8 cellular contexts compared by ENCODE assay signal in genomic region chr20:49184084-49184501, GRCh38. TPM values are rescaled to one million over a fixed set of nuclear protein-coding genes. Genes with fewer than 3 reads are reported as not detected.
DNase-seq lines count a peak whose midpoint lies in the region; ATAC-seq, FAIRE-seq and TF ChIP-seq lines count a peak whose summit lies in the region.
"Not testable (repeated sequence)": the region's sequence is repeated elsewhere in the genome, so short reads cannot be mapped to it uniquely, and the experiment has no call there.

No MANE protein-coding gene starts in this region.

- not testable (repeated sequence) for ATAC-seq in DND-41 (ENCODE audit: insufficient read depth, low read depth); activated T-cell treated with anti-CD3 and anti-CD28 coated beads, Interleukin-2, amount 50 U/mL, for 4 hours; GM12878

- intact Hi-C loops in GM12878 (cut with micrococcal nuclease; ENCODE audit: unreplicated experiment), result loop anchor here (5.0 kb wide), 1 partner anchor 93 kb away; the partner anchor contains the start of gene ZNFX1

- H2BK15ac ChIP-seq in mesenchymal stem cell (ENCODE audit: low read depth, poor library complexity, severe bottlenecking), result not testable (repeated sequence)

- TF ChIP-seq POLR2A in GM12878 (IDR thresholded peaks at IDR 0.05; ENCODE audit: low read depth, low read length), result not testable (repeated sequence)

- H3K27ac ChIP-seq in BLaER1; DND-41 (ENCODE audit: low read length); OCI-LY1 (ENCODE audit: low read depth, low read length, poor library complexity, severe bottlenecking); GM12878 (ENCODE audit: control insufficient read depth, insufficient read depth); mesenchymal stem cell (ENCODE audit: low read length, poor library complexity, severe bottlenecking); parathyroid adenoma: not testable (repeated sequence)

- in situ Hi-C loops in GM12878 (cut with MboI), result not testable (repeated sequence)

- peaks cover 15% of the 10 kb centered on the region; the same call in 1 of the 2 replicates for H3K36me3 ChIP-seq in BLaER1
- peaks cover 16% of the 10 kb centered on the region for H3K36me3 ChIP-seq in DND-41 (ENCODE audit: insufficient read depth, low read length)
- not testable (repeated sequence) for H3K36me3 ChIP-seq in OCI-LY1 (ENCODE audit: insufficient read depth, low read length); GM12878 (ENCODE audit: control insufficient read depth in 2 of 2, insufficient read depth in 2 of 2, low read length in 1 of 2); mesenchymal stem cell (ENCODE audit: control insufficient read depth in 1 of 2, insufficient read depth in 2 of 2, low read depth in 1 of 2, low read length in 2 of 2); parathyroid adenoma (ENCODE audit: control insufficient read depth, insufficient read depth, low read length)

- not testable (repeated sequence) for H3K14ac ChIP-seq in mesenchymal stem cell (ENCODE audit: low read length in 2 of 2)

- H4K8ac ChIP-seq in mesenchymal stem cell (ENCODE audit: low read length), result not testable (repeated sequence)

- peaks cover 75% of the 10 kb centered on the region for H3K4me1 Mint-ChIP-seq in activated T-cell treated with anti-CD3 and anti-CD28 coated beads, Interleukin-2, amount 50 U/mL, for 4 hours (ENCODE audit: low read depth)
- H3K4me1 Mint-ChIP-seq in type B pancreatic cell (ENCODE audit: unreplicated experiment), result peaks cover 38% of the 10 kb centered on the region

- H3K27me3 ChIP-seq in BLaER1; DND-41 (ENCODE audit: insufficient read depth, low read length, poor library complexity); OCI-LY1 (ENCODE audit: insufficient read depth, low read length); GM12878 (replicated peaks in 1 of 2; ENCODE audit: control insufficient read depth in 2 of 2, insufficient read depth in 2 of 2, low read length in 1 of 2); mesenchymal stem cell (ENCODE audit: control insufficient read depth in 1 of 2, insufficient read depth in 1 of 2, low read length in 2 of 2); parathyroid adenoma (ENCODE audit: control insufficient read depth, insufficient read depth, low read length): not testable (repeated sequence)

- not testable (repeated sequence) for H3K79me1 ChIP-seq in mesenchymal stem cell (replicated peaks; ENCODE audit: low read length, poor library complexity, severe bottlenecking)

- H3F3A ChIP-seq in OCI-LY1 (ENCODE audit: insufficient read depth, low read length), result not testable (repeated sequence)

- not testable (repeated sequence) for H3K9me2 ChIP-seq in OCI-LY1 (ENCODE audit: low read depth, low read length)

- not testable (repeated sequence) for H2BK5ac ChIP-seq in mesenchymal stem cell (ENCODE audit: low read depth, low read length, poor library complexity, severe bottlenecking)

- CTCF ChIA-PET in GM12878 (lab: Yijun Ruan, JAX), result interaction anchor here (0.9 to 10.1 kb wide), 5 partner anchors 9 to 51 kb away, joined by 3 to 113 read pairs (median 10); partner anchors contain the start of gene DDX27

- H2AK5ac ChIP-seq in mesenchymal stem cell (ENCODE audit: low read length, severe bottlenecking), result not testable (repeated sequence)

- H2BK120ac ChIP-seq in mesenchymal stem cell (ENCODE audit: low read depth, low read length), result not testable (repeated sequence)

- not testable (repeated sequence) for BruUV-seq in GM12878 (replicated peaks; lab: Mats Ljungman, UMichigan)

- DNase-seq in DND-41; activated T-cell treated with anti-CD3 and anti-CD28 coated beads, Interleukin-2, amount 50 U/mL, for 4 hours; GM12878 (ENCODE audit: low read depth, low spot score); mesenchymal stem cell; type B pancreatic cell (ENCODE audit: extremely low spot score, unreplicated experiment): not testable (repeated sequence)

- H3K9me3 ChIP-seq in BLaER1; DND-41 (ENCODE audit: insufficient read depth, low read length, severe bottlenecking); OCI-LY1 (ENCODE audit: low read length); GM12878 (replicated peaks; ENCODE audit: control insufficient read depth, insufficient read depth, low read length); mesenchymal stem cell (ENCODE audit: control insufficient read depth, low read length); parathyroid adenoma (ENCODE audit: control insufficient read depth, low read length): not testable (repeated sequence)

- H3K4me1 ChIP-seq in BLaER1 (peaks cover 59% of the 10 kb centered on the region), DND-41 (ENCODE audit: insufficient read depth, low read length) (peaks cover 53% of the 10 kb centered on the region), OCI-LY1 (ENCODE audit: insufficient read depth, low read length, severe bottlenecking) (peaks cover 73% of the 10 kb centered on the region), GM12878 (ENCODE audit: control insufficient read depth, insufficient read depth, low read length) (peaks cover 16% of the 10 kb centered on the region; the same call in 1 of the 2 replicates), parathyroid adenoma (peaks cover 24% of the 10 kb centered on the region)
- not testable (repeated sequence) for H3K4me1 ChIP-seq in mesenchymal stem cell (ENCODE audit: control insufficient read depth, insufficient read depth, low read depth, low read length)

- H3K4me3 ChIP-seq in BLaER1; DND-41 (ENCODE audit: low read depth in 1 of 2, low read length in 2 of 2); OCI-LY1 (ENCODE audit: low read depth, low read length, poor library complexity, severe bottlenecking); mesenchymal stem cell (ENCODE audit: insufficient read depth in 1 of 2, low read depth in 1 of 2, low read length in 2 of 2); parathyroid adenoma (ENCODE audit: low read depth, low read length): not testable (repeated sequence)
- H3K4me3 ChIP-seq in GM12878, result 0 out of 2 replicates have a peak overlapping the region, but pooled peaks have one; percentile 42

- not testable (repeated sequence) for H3K9me3 Mint-ChIP-seq in activated T-cell treated with anti-CD3 and anti-CD28 coated beads, Interleukin-2, amount 50 U/mL, for 4 hours; type B pancreatic cell

- POLR2A ChIA-PET in GM12878 (lab: Charles Lee), result interaction anchor here (0.6 to 14.2 kb wide), 5 partner anchors 18 to 92 kb away, joined by 4 to 214 read pairs (median 6); no protein-coding TSS in a partner anchor

- not testable (repeated sequence) for TF ChIP-seq CTCF in DND-41 (IDR thresholded peaks at IDR 0.05; ENCODE audit: borderline replicate concordance, extremely low read depth, low read length, poor library complexity, severe bottlenecking); OCI-LY1 (IDR thresholded peaks at IDR 0.05; ENCODE audit: low read length); GM12878 (IDR thresholded peaks at IDR 0.05 in 2 of 3, conservative IDR thresholded peaks at IDR 0.05 in 1 of 3; ENCODE audit: control insufficient read depth in 2 of 3, extremely low read depth in 1 of 3, insufficient read depth in 1 of 3, low read depth in 3 of 3, low read length in 3 of 3); parathyroid adenoma (IDR thresholded peaks at IDR 0.05); type B pancreatic cell (conservative IDR thresholded peaks at IDR 0.05)

- H3K79me2 ChIP-seq in DND-41 (ENCODE audit: insufficient read depth, low read length) (peaks cover 89% of the 10 kb centered on the region), OCI-LY1 (ENCODE audit: insufficient read depth, low read length) (peaks cover 84% of the 10 kb centered on the region), GM12878 (ENCODE audit: control insufficient read depth, insufficient read depth, low read length) (peaks cover 87% of the 10 kb centered on the region), parathyroid adenoma (peaks cover 46% of the 10 kb centered on the region)

- peak overlapping the region; percentile 5 for H3K4me2 ChIP-seq in BLaER1
- peak overlapping the region; percentile 95; the same call in 1 of the 2 replicates for H3K4me2 ChIP-seq in DND-41 (ENCODE audit: insufficient read depth, low read length)
- H3K4me2 ChIP-seq in OCI-LY1 (ENCODE audit: low read length), result peak overlapping the region; percentile 90; the same call in 1 of the 2 replicates
- peak overlapping the region; percentile 53 for H3K4me2 ChIP-seq in GM12878 (ENCODE audit: control insufficient read depth, insufficient read depth)
- H3K4me2 ChIP-seq in mesenchymal stem cell (ENCODE audit: low read length, poor library complexity, severe bottlenecking), result not testable (repeated sequence)
- H3K4me2 ChIP-seq in parathyroid adenoma (ENCODE audit: low read length), result peak overlapping the region; percentile 40

- WGBS in GM12878 (ENCODE audit: insufficient coverage, insufficient replicate concordance, low lambda C conversion rate, missing lambda C conversion rate), result 81% methylated on average over 5 of the region's 5 CpGs
- WGBS in mesenchymal stem cell, result 97% methylated on average over 5 of the region's 5 CpGs

- not testable (repeated sequence) for TF ChIP-seq RAD21 in GM12878 (IDR thresholded peaks at IDR 0.05; ENCODE audit: insufficient read depth, low read depth, low read length)

- not testable (repeated sequence) for H2BK12ac ChIP-seq in mesenchymal stem cell (ENCODE audit: low read length in 2 of 2)

- not testable (repeated sequence) for H3K18ac ChIP-seq in mesenchymal stem cell (ENCODE audit: low read depth in 1 of 2, low read length in 2 of 2)

- H3K23ac ChIP-seq in mesenchymal stem cell (ENCODE audit: low read length in 2 of 2), result not testable (repeated sequence)

- H3K36me3 Mint-ChIP-seq in activated T-cell treated with anti-CD3 and anti-CD28 coated beads, Interleukin-2, amount 50 U/mL, for 4 hours (ENCODE audit: insufficient read depth); type B pancreatic cell: not testable (repeated sequence)

- peak overlapping the region; percentile 8 for H3K4me3 Mint-ChIP-seq in activated T-cell treated with anti-CD3 and anti-CD28 coated beads, Interleukin-2, amount 50 U/mL, for 4 hours
- H3K4me3 Mint-ChIP-seq in type B pancreatic cell, result peak overlapping the region; percentile 41

- H4K20me1 ChIP-seq in BLaER1 (peaks cover 84% of the 10 kb centered on the region), DND-41 (ENCODE audit: insufficient read depth, low read length) (peaks cover 77% of the 10 kb centered on the region)
- H4K20me1 ChIP-seq in OCI-LY1 (ENCODE audit: insufficient read depth, low read length); GM12878 (ENCODE audit: control insufficient read depth, insufficient read depth): not testable (repeated sequence)

- not testable (repeated sequence) for H3K27ac Mint-ChIP-seq in type B pancreatic cell

- H3K4ac ChIP-seq in mesenchymal stem cell (ENCODE audit: low read depth in 1 of 2, low read length in 2 of 2), result not testable (repeated sequence)

- H4K91ac ChIP-seq in mesenchymal stem cell (ENCODE audit: low read length), result not testable (repeated sequence)

- not testable (repeated sequence) for H3K27me3 Mint-ChIP-seq in activated T-cell treated with anti-CD3 and anti-CD28 coated beads, Interleukin-2, amount 50 U/mL, for 4 hours (ENCODE audit: low read depth); type B pancreatic cell

- H2AFZ ChIP-seq in DND-41 (ENCODE audit: low read depth, low read length); OCI-LY1 (ENCODE audit: low read length); GM12878 (ENCODE audit: control insufficient read depth, low read depth, low read length); mesenchymal stem cell (ENCODE audit: low read depth, low read length); parathyroid adenoma: not testable (repeated sequence)

- FAIRE-seq in GM12878 (lab: Jason Lieb, UNC), result not testable (repeated sequence)

- not testable (repeated sequence) for TF ChIP-seq EP300 in GM12878 (IDR thresholded peaks at IDR 0.05; ENCODE audit: borderline replicate concordance in 1 of 2, control insufficient read depth in 1 of 2, low read depth in 2 of 2, low read length in 2 of 2)

- not testable (repeated sequence) for H3K9ac ChIP-seq in BLaER1; DND-41 (ENCODE audit: low read depth, low read length); OCI-LY1 (ENCODE audit: low read length); parathyroid adenoma
- peak overlapping the region; percentile 38; the same call in 1 of the 2 replicates for H3K9ac ChIP-seq in GM12878 (ENCODE audit: control insufficient read depth, insufficient read depth, low read length)
- H3K9ac ChIP-seq in mesenchymal stem cell (ENCODE audit: low read length), result peak overlapping the region; percentile 36

- RAD21 ChIA-PET in GM12878 (lab: Charles Lee; ENCODE audit: unreplicated experiment), result interaction anchor here (1.0 to 10.7 kb wide), 4 partner anchors 11 to 35 kb away, joined by 3 to 197 read pairs (median 4); partner anchors contain the start of gene DDX27

- SMC1A ChIA-PET in GM12878 (lab: Charles Lee; ENCODE audit: uncharacterized antibody, unreplicated experiment), result interaction anchor here (0.8 to 13.5 kb wide), 6 partner anchors 8 to 88 kb away, joined by 3 to 271 read pairs (median 12); no protein-coding TSS in a partner anchor

RNA-seq across cellular contexts. Expression of gene STAU1, which starts 4.0 kb away (rescaled TPM):
- 10 to 100 TPM; 66.4 to 79.0 (median 74.2) TPM for total RNA-seq in activated T-cell treated with anti-CD3 and anti-CD28 coated beads, Interleukin-2, amount 50 U/mL, for 4 hours
- 26.2 and 28.5 TPM in 2 replicates for total RNA-seq in GM12878 (2013; cell fraction: nucleolus; rRNA removed)
- total RNA-seq in GM12878 (2014; rRNA removed) (28.2 and 29.0 TPM in 2 replicates), GM12878 (2014; rRNA removed; fragmentation: Illumina TruSeq; extraction: Trizol) (36.6 and 36.8 TPM in 2 replicates), GM12878 (2021) (60.9 and 61.4 TPM in 2 replicates), type B pancreatic cell (ENCODE audit: low replicate concordance) (73.4 and 79.8 TPM in 2 replicates)
- polyA plus RNA-seq in GM12878 (2011; ENCODE audit: low read depth), result 22.3 TPM
- polyA plus RNA-seq in GM12878 (2011; rRNA removed) (46.8 and 48.8 TPM in 2 replicates), GM12878 (2014; fragmentation: Illumina TruSeq; extraction: Trizol) (64.3 and 70.9 TPM in 2 replicates), GM12878 (2014; fragmentation: Nextera tagmentation; extraction: Ambion mirVana) (10 to 100 TPM; 13.9 to 20.7 TPM), GM12878 (2014; rRNA removed) (40.2 and 42.5 TPM in 2 replicates), GM12878 (2016; fragmentation: Nextera tagmentation; extraction: Ambion mirVana) (10 to 100 TPM; 62.5 to 66.2 TPM)
- 33.9 and 42.6 TPM in 2 replicates for polyA plus RNA-seq in GM12878 (2011; cell fraction: cytosol; rRNA removed)
- 26.3 and 33.1 TPM in 2 replicates for polyA plus RNA-seq in GM12878 (2011; cell fraction: nucleus; rRNA removed)
- 36.2 and 43.7 TPM in 2 replicates for polyA plus RNA-seq in GM12878 (2012)
- 36.2 and 41.6 TPM in 2 replicates for polyA minus RNA-seq in GM12878 (2011; rRNA and poly(A)+ RNA removed)
- 26.5 and 29.3 TPM in 2 replicates for polyA minus RNA-seq in GM12878 (2011; cell fraction: cytosol; rRNA and poly(A)+ RNA removed)
- 9.4 and 22.3 TPM in 2 replicates for polyA minus RNA-seq in GM12878 (2011; cell fraction: nucleus; rRNA and poly(A)+ RNA removed)
- polyA plus RNA-seq in mesenchymal stem cell (2013, experiment 1 of 2), result 80.8 TPM
- 80.1 TPM for polyA plus RNA-seq in mesenchymal stem cell (2013, experiment 2 of 2)

RNA-seq across cellular contexts. Expression of gene DDX27, which starts 35.1 kb away (rescaled TPM):
- total RNA-seq in activated T-cell treated with anti-CD3 and anti-CD28 coated beads, Interleukin-2, amount 50 U/mL, for 4 hours, result 10 to 100 TPM; 89.6 to 94.8 (median 93.1) TPM
- total RNA-seq in GM12878 (2013; cell fraction: nucleolus; rRNA removed), result 38.5 and 40.4 TPM in 2 replicates
- 56.0 and 57.3 TPM in 2 replicates for total RNA-seq in GM12878 (2014; rRNA removed)
- total RNA-seq in GM12878 (2014; rRNA removed; fragmentation: Illumina TruSeq; extraction: Trizol), result 55.0 and 59.4 TPM in 2 replicates
- total RNA-seq in GM12878 (2021), result 45.4 and 50.0 TPM in 2 replicates
- polyA plus RNA-seq in GM12878 (2011; ENCODE audit: low read depth), result 22.3 TPM
- 25.0 and 37.2 TPM in 2 replicates for polyA plus RNA-seq in GM12878 (2011; rRNA removed)
- polyA plus RNA-seq in GM12878 (2011; cell fraction: cytosol; rRNA removed), result 56.5 and 62.8 TPM in 2 replicates
- polyA plus RNA-seq in GM12878 (2011; cell fraction: nucleus; rRNA removed), result 42.8 and 59.0 TPM in 2 replicates
- polyA plus RNA-seq in GM12878 (2012), result 32.7 and 33.1 TPM in 2 replicates
- 55.2 and 68.6 TPM in 2 replicates for polyA plus RNA-seq in GM12878 (2014; fragmentation: Illumina TruSeq; extraction: Trizol)
- 10 to 100 TPM; 19.8 to 33.4 TPM for polyA plus RNA-seq in GM12878 (2014; fragmentation: Nextera tagmentation; extraction: Ambion mirVana)
- 50.6 and 52.5 TPM in 2 replicates for polyA plus RNA-seq in GM12878 (2014; rRNA removed)
- polyA plus RNA-seq in GM12878 (2016; fragmentation: Nextera tagmentation; extraction: Ambion mirVana), result 10 to 100 TPM; 74.9 to 78.8 TPM
- 30.1 and 46.4 TPM in 2 replicates for polyA minus RNA-seq in GM12878 (2011; rRNA and poly(A)+ RNA removed)
- 21.0 TPM in 2 replicates for polyA minus RNA-seq in GM12878 (2011; cell fraction: cytosol; rRNA and poly(A)+ RNA removed)
- polyA minus RNA-seq in GM12878 (2011; cell fraction: nucleus; rRNA and poly(A)+ RNA removed), result 12.5 and 30.6 TPM in 2 replicates
- 34.0 TPM for polyA plus RNA-seq in mesenchymal stem cell (2013, experiment 1 of 2)
- polyA plus RNA-seq in mesenchymal stem cell (2013, experiment 2 of 2), result 31.9 TPM
- total RNA-seq in type B pancreatic cell (ENCODE audit: low replicate concordance), result 34.3 and 40.6 TPM in 2 replicates
